ENCODE assay signal across 4 cellular contexts in the genomic region with DNA sequence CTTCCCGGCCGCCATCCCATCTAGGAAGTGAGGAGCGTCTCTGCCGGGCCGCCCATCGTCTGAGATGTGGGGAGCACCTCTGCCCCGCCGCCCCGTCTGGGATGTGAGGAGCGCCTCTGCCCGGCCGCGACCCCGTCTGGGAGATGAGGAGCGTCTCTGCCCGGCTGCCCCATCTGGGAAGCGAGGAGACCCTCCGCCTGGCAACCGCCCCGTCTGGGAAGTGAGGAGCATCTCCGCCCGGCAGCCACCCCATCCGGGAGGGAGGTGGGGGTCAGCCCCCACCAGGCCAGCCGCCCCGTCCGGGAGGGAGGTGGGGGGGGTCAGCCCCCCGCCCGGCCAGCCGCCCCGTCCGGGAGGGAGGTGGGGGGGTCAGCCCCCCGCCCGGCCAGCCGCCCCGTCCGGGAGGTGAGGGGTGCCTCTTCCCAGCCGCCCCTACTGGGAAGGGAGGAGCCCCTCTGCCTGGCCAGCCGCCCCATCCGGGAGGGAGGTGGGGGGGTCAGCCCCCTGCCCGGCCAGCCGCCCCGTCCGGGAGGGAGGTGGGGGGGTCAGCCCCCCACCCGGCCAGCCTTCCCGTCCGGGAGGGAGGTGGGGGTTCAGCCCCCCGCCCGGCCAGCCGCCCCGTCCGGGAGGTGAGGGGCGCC. TPM values are rescaled to one million over a fixed set of nuclear protein-coding genes. Genes with fewer than 3 reads are reported as not detected.
"Had no signal": no experiment of that assay in that cellular context is flagged by ENCODE, and none has a peak within 500 bp of the region (broad histone marks: within the 10 kb centered on the region; RNA-seq: fewer than 3 reads in every experiment).

No MANE protein-coding gene starts in this region.

RNA-seq across cellular contexts. Expression of a gene that starts 56.9 kb away (rescaled TPM):
- total RNA-seq: HepG2, HT-29, HT1080, IMR-90 had no signal
- polyA plus RNA-seq: HepG2, IMR-90 had no signal
